ENCODE assay signal across 30 cellular contexts in genomic region chr3:90145094-90145810, GRCh38.
A peak's percentile ranks its signal among the peaks of the same experiment; 100 is the strongest.
DNase-seq lines count a peak whose midpoint lies in the region; ATAC-seq, FAIRE-seq and TF ChIP-seq lines count a peak whose summit lies in the region.
"Had no signal": no experiment of that assay in that cellular context is flagged by ENCODE, and none has a peak within 500 bp of the region (broad histone marks: within the 10 kb centered on the region; RNA-seq: fewer than 3 reads in every experiment).

No MANE protein-coding gene starts in this region.

- TF ChIP-seq CTCF in fibroblast of villous mesenchyme (IDR thresholded peaks at IDR 0.05; ENCODE audit: insufficient read depth, low read depth, low read length) (no peak), neural progenitor cell (IDR thresholded peaks at IDR 0.05) (no peak)

- H3K9ac ChIP-seq in neural progenitor cell = no peak overlapping the region

- H3K4me1 Mint-ChIP-seq in neural progenitor cell = peaks cover 2% of the 10 kb centered on the region
- H3K4me1 Mint-ChIP-seq: activated naive CD8-positive, alpha-beta T cell treated with anti-CD3 and anti-CD28 coated beads for 36 hours; CD14-positive monocyte; immature natural killer cell had no signal

- no peaks in the 10 kb centered on the region for H3K79me2 ChIP-seq in neural progenitor cell (ENCODE audit: low read depth)

- no peak for FAIRE-seq in HTR-8/SVneo (lab: Jason Lieb, UNC)
- FAIRE-seq: H54, pancreas had no signal

- H3K27ac ChIP-seq in neural progenitor cell = no peak overlapping the region
- H3K27ac ChIP-seq: ascending aorta, esophagus muscularis mucosa, left ventricle myocardium inferior, pancreas, PC-9, testis, VCaP had no signal

- no peak overlapping the region for H3K27ac Mint-ChIP-seq in neural progenitor cell
- H3K27ac Mint-ChIP-seq: activated naive CD8-positive, alpha-beta T cell treated with anti-CD3 and anti-CD28 coated beads for 36 hours; CD14-positive monocyte; immature natural killer cell; natural killer cell treated with Interleukin-12 subunit alpha and Interleukin-12 subunit beta and Interleukin-15 and Interleukin-18, amount 100 ng/mL, for 72 hours had no signal

- ATAC-seq in HG02870 (IDR thresholded peaks at IDR 0.05; ENCODE audit: unreplicated experiment) (no peak), GM21737 (IDR thresholded peaks at IDR 0.05; ENCODE audit: unreplicated experiment) (no peak)
- ATAC-seq: natural killer cell treated with Interleukin-12 subunit alpha and Interleukin-12 subunit beta and Interleukin-15 and Interleukin-18, amount 100 ng/mL, for 72 hours; pancreas had no signal

- DNase-seq in HCEC 1CT (peak; percentile 35), RPMI8226 (peak; percentile 8), fibroblast of villous mesenchyme (ENCODE audit: low read depth) (peak; percentile 14), neural progenitor cell (ENCODE audit: low spot score) (no peak), GM19240 (ENCODE audit: insufficient read length, low spot score) (no peak), HTR-8/SVneo (ENCODE audit: insufficient read length, low spot score) (no peak)
- DNase-seq: activated CD4-positive, alpha-beta T cell treated with anti-CD3 and anti-CD28 coated beads for 4 hours; activated effector memory CD4-positive, alpha-beta T cell treated with anti-CD3 and anti-CD28 coated beads, Interleukin-2, amount 50 U/mL, for 16 hours; activated naive CD8-positive, alpha-beta T cell treated with anti-CD3 and anti-CD28 coated beads for 36 hours; activated T-cell treated with anti-CD3 and anti-CD28 coated beads for 4 hours; caudate nucleus; hypothalamus; immature natural killer cell; left ventricle myocardium inferior; midbrain; NCI-H2171 treated with DMSO at 0.1 percent for 48 hours; NCI-H524; pancreas; PC-9; Right ventricle myocardium superior; stimulated activated naive CD4-positive, alpha-beta T cell; testis had no signal

- H3K9me3 Mint-ChIP-seq in neural progenitor cell = no peaks in the 10 kb centered on the region

- peaks cover 3% of the 10 kb centered on the region for H3K4me1 ChIP-seq in neural progenitor cell
- H3K4me1 ChIP-seq: ascending aorta, esophagus muscularis mucosa, left ventricle myocardium inferior, pancreas, testis had no signal

- H3K36me3 Mint-ChIP-seq in neural progenitor cell = no peaks in the 10 kb centered on the region
- H3K36me3 Mint-ChIP-seq: activated naive CD8-positive, alpha-beta T cell treated with anti-CD3 and anti-CD28 coated beads for 36 hours; CD14-positive monocyte; immature natural killer cell; natural killer cell treated with Interleukin-12 subunit alpha and Interleukin-12 subunit beta and Interleukin-15 and Interleukin-18, amount 100 ng/mL, for 72 hours had no signal

- H3K4me3 Mint-ChIP-seq in neural progenitor cell = no peak overlapping the region
- H3K4me3 Mint-ChIP-seq: activated naive CD8-positive, alpha-beta T cell treated with anti-CD3 and anti-CD28 coated beads for 36 hours; CD14-positive monocyte; immature natural killer cell; natural killer cell treated with Interleukin-12 subunit alpha and Interleukin-12 subunit beta and Interleukin-15 and Interleukin-18, amount 100 ng/mL, for 72 hours had no signal

- peak overlapping the region; percentile 35 for H2AFZ ChIP-seq in neural progenitor cell (replicated peaks)
- H2AFZ ChIP-seq: PC-9 had no signal

- no peaks in the 10 kb centered on the region for H4K20me1 ChIP-seq in neural progenitor cell (ENCODE audit: low read depth)

- H3K27me3 ChIP-seq in neural progenitor cell = no peaks in the 10 kb centered on the region
- H3K27me3 ChIP-seq: ascending aorta, esophagus muscularis mucosa, pancreas, testis had no signal

- H3K36me3 ChIP-seq in neural progenitor cell = no peaks in the 10 kb centered on the region
- H3K36me3 ChIP-seq: ascending aorta, esophagus muscularis mucosa, left ventricle myocardium inferior, pancreas had no signal

- H3K9me3 ChIP-seq in neural progenitor cell (ENCODE audit: low read depth) = no peaks in the 10 kb centered on the region
- H3K9me3 ChIP-seq: ascending aorta, esophagus muscularis mucosa, left ventricle myocardium inferior, pancreas, testis had no signal

- H3F3A ChIP-seq in neural progenitor cell (ENCODE audit: low read depth) = no peaks in the 10 kb centered on the region

- no peak overlapping the region for H3K4me3 ChIP-seq in fibroblast of villous mesenchyme (ENCODE audit: low read depth, low read length)
- H3K4me3 ChIP-seq in neural progenitor cell = no peak overlapping the region
- H3K4me3 ChIP-seq: ascending aorta, esophagus muscularis mucosa, left ventricle myocardium inferior, pancreas, PC-9, testis had no signal

- H3K4me2 ChIP-seq in neural progenitor cell = no peak overlapping the region
- H3K4me2 ChIP-seq: PC-9 had no signal

- peaks cover 2% of the 10 kb centered on the region for H3K27me3 Mint-ChIP-seq in neural progenitor cell (ENCODE audit: insufficient read depth, low read depth)
- H3K27me3 Mint-ChIP-seq: activated naive CD8-positive, alpha-beta T cell treated with anti-CD3 and anti-CD28 coated beads for 36 hours; natural killer cell treated with Interleukin-12 subunit alpha and Interleukin-12 subunit beta and Interleukin-15 and Interleukin-18, amount 100 ng/mL, for 72 hours had no signal

Comparison
In these comparisons a context has a peak if more than half of its experiments do, and no peak if none do; other contexts are left out.
1. DNase-seq: peak in HCEC 1CT (single experiment), RPMI8226 (single experiment) and fibroblast of villous mesenchyme (single experiment); none in neural progenitor cell (single experiment), GM19240 (single experiment) and HTR-8/SVneo (single experiment).